In the genomic region with DNA sequence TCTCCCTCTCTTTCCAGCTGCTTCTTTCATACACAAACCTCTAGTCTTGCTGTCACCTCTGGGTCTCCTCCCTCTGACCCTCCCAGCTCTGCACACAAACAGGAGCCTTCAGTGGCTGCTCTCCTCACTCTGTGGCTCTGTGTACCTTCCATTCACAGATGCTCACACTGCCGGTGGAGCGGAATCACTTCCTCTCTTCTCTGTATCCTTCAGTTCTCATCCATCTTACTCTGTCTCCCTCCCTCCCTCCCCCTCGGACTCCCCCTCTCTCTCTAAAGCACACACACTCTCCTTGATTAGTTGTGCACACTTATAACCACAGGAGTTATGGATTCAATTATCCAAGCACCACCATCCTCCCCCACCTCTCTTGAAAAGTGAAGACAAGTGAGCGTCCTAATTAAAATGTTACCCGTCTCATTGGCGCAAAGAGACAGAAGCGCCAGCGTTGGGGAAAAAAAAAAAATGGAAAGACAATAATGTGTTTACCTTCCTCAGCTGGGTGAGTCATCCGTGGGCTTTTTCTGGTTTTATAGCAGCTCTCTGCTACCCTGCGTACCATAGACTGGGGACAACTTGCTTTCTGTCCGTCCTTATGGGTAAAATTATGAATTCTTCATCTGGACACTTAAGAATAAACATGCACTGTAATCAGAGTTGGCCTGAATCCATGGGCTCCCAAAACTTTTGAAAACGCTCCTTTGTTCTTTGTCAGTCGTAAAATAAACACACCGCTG, we compare ENCODE assay signal across 26 cellular contexts.
A peak's percentile ranks its signal among the peaks of the same experiment; 100 is the strongest.
DNase-seq lines count a peak whose midpoint lies in the region; ATAC-seq, FAIRE-seq and TF ChIP-seq lines count a peak whose summit lies in the region.
"Had no signal": no experiment of that assay in that cellular context is flagged by ENCODE, and none has a peak within 500 bp of the region (broad histone marks: within the 10 kb centered on the region; RNA-seq: fewer than 3 reads in every experiment).

No MANE protein-coding gene starts in this region.

- H3K9me3 ChIP-seq in ES-I3 (ENCODE audit: control insufficient read depth, insufficient read depth, low read length) (no peaks in the 10 kb centered on the region), astrocyte (ENCODE audit: insufficient read depth, low read depth, low read length) (no peaks in the 10 kb centered on the region), prostate gland (no peaks in the 10 kb centered on the region)
- H3K9me3 ChIP-seq in CD4-positive, alpha-beta T cell (ENCODE audit: control insufficient read depth, low read length): no peaks in the 10 kb centered on the region
- H3K9me3 ChIP-seq: A549, lower lobe of right lung, sigmoid colon, testis, vagina had no signal

- H3K27me3 ChIP-seq in astrocyte (ENCODE audit: insufficient read depth, low read length) (no peaks in the 10 kb centered on the region), prostate gland (replicated peaks; ENCODE audit: insufficient read depth) (no peaks in the 10 kb centered on the region)
- no peaks in the 10 kb centered on the region for H3K27me3 ChIP-seq in CD4-positive, alpha-beta T cell (ENCODE audit: control insufficient read depth, insufficient read depth, low read length)
- H3K27me3 ChIP-seq: sigmoid colon, testis, vagina had no signal

- no peak for FAIRE-seq in astrocyte (lab: Jason Lieb, UNC)
- FAIRE-seq: A549 had no signal

- H3K9me3 Mint-ChIP-seq in astrocyte (ENCODE audit: unreplicated experiment): peaks cover 15% of the 10 kb centered on the region
- H3K9me3 Mint-ChIP-seq in CD4-positive, alpha-beta T cell: peaks cover 2% of the 10 kb centered on the region
- H3K9me3 Mint-ChIP-seq: activated T-cell treated with anti-CD3 and anti-CD28 coated beads, Interleukin-2, amount 50 U/mL, for 24 hours; CD8-positive, alpha-beta T cell had no signal

- TF ChIP-seq CTCF in astrocyte (IDR thresholded peaks at IDR 0.05; ENCODE audit: insufficient read depth, low read depth, low read length): no peak
- TF ChIP-seq CTCF in prostate gland (IDR thresholded peaks at IDR 0.05): no peak
- no peak for TF ChIP-seq CTCF in CD4-positive, alpha-beta T cell (IDR thresholded peaks at IDR 0.05)

- peak overlapping the region; percentile 15 for H3K4me2 ChIP-seq in astrocyte (ENCODE audit: low read length)
- H3K4me2 ChIP-seq: A549 had no signal

- no peaks in the 10 kb centered on the region for H3K79me2 ChIP-seq in astrocyte (ENCODE audit: insufficient read depth, low read length)

- H4K20me1 ChIP-seq in astrocyte (ENCODE audit: insufficient read depth, low read length): no peaks in the 10 kb centered on the region

- CTCF ChIA-PET in CD4-positive, alpha-beta T cell (lab: Charles Lee): no interaction called here

- H3K4me1 Mint-ChIP-seq in astrocyte (ENCODE audit: low read depth, unreplicated experiment): no peaks in the 10 kb centered on the region
- no peaks in the 10 kb centered on the region for H3K4me1 Mint-ChIP-seq in CD4-positive, alpha-beta T cell (ENCODE audit: low read depth)
- H3K4me1 Mint-ChIP-seq: activated CD4-positive, alpha-beta T cell treated with anti-CD3 and anti-CD28 coated beads for 36 hours had no signal

- no peaks in the 10 kb centered on the region for H3K27me3 Mint-ChIP-seq in astrocyte (ENCODE audit: low read depth, unreplicated experiment)
- H3K27me3 Mint-ChIP-seq in CD4-positive, alpha-beta T cell: no peaks in the 10 kb centered on the region
- H3K27me3 Mint-ChIP-seq: activated CD4-positive, alpha-beta T cell treated with anti-CD3 and anti-CD28 coated beads for 36 hours; activated T-cell treated with anti-CD3 and anti-CD28 coated beads, Interleukin-2, amount 50 U/mL, for 24 hours had no signal

- H3K27ac ChIP-seq in astrocyte (ENCODE audit: low read depth, low read length) (no peak overlapping the region), prostate gland (peak overlapping the region; percentile 24 to 25)
- no peak overlapping the region for H3K27ac ChIP-seq in CD4-positive, alpha-beta T cell (ENCODE audit: low read depth, low read length)
- H3K27ac ChIP-seq: A549, epithelial cell of prostate, lower lobe of right lung, vagina had no signal

- no peaks in the 10 kb centered on the region for H3K36me3 ChIP-seq in ES-I3 (ENCODE audit: insufficient read depth, low read length)
- no peaks in the 10 kb centered on the region for H3K36me3 ChIP-seq in astrocyte (ENCODE audit: insufficient read depth, low read length)
- no peaks in the 10 kb centered on the region for H3K36me3 ChIP-seq in prostate gland
- H3K36me3 ChIP-seq: lower lobe of right lung, sigmoid colon, vagina had no signal

- ATAC-seq in CD4-positive, alpha-beta T cell (ENCODE audit: poor library complexity): no peak
- ATAC-seq: A549; activated CD4-positive, alpha-beta T cell treated with anti-CD3 and anti-CD28 coated beads for 36 hours; CD8-positive, alpha-beta T cell; lower lobe of right lung; SK-N-SH treated with all-trans-retinoic acid at 6 μM for 48 hours had no signal

- no peaks in the 10 kb centered on the region for H3K36me3 Mint-ChIP-seq in astrocyte (ENCODE audit: low read depth, unreplicated experiment)
- H3K36me3 Mint-ChIP-seq in CD4-positive, alpha-beta T cell (ENCODE audit: low read depth): no peaks in the 10 kb centered on the region
- H3K36me3 Mint-ChIP-seq: CD8-positive, alpha-beta T cell had no signal

- H3K9ac ChIP-seq in ES-I3 (ENCODE audit: low read depth, low read length) (peak overlapping the region; percentile 11; the same call in 1 of the 2 replicates), astrocyte (ENCODE audit: low read length) (no peak overlapping the region)

- DNase-seq in astrocyte (ENCODE audit: low read depth) (no peak), left kidney (ENCODE audit: low read depth, low spot score) (peak; percentile 60), prostate gland (ENCODE audit: low spot score) (no peak), NAMALWA (ENCODE audit: low spot score) (no peak), DMS114 treated with DMSO at 0.1 percent for 48 hours (lab: John Stamatoyannopoulos, UW; ENCODE audit: unreplicated experiment) (no peak), cerebellum (ENCODE audit: low spot score) (no peak)
- no peak for DNase-seq in CD4-positive, alpha-beta T cell
- DNase-seq: activated CD4-positive, alpha-beta T cell treated with anti-CD3 and anti-CD28 coated beads for 36 hours; activated gamma-delta T cell; activated T-cell treated with anti-CD3 and anti-CD28 coated beads, Interleukin-2, amount 50 U/mL, for 24 hours; CD8-positive, alpha-beta T cell; DMS 273 treated with DMSO at 0.1 percent for 48 hours; H7; lower lobe of right lung; NCI-H1694 treated with DMSO at 0.1 percent for 48 hours; NCI-H2171 treated with DMSO at 0.1 percent for 48 hours; NCI-H526 treated with DMSO at 0.1 percent for 48 hours; RPMI8226; sigmoid colon; stimulated activated naive CD4-positive, alpha-beta T cell treated with Interleukin-2 at 50 U/mL for 16 hours; testis had no signal

- H3K4me3 Mint-ChIP-seq in astrocyte (ENCODE audit: unreplicated experiment): no peak overlapping the region
- no peak overlapping the region for H3K4me3 Mint-ChIP-seq in CD4-positive, alpha-beta T cell
- H3K4me3 Mint-ChIP-seq: activated CD4-positive, alpha-beta T cell treated with anti-CD3 and anti-CD28 coated beads for 36 hours; activated T-cell treated with anti-CD3 and anti-CD28 coated beads, Interleukin-2, amount 50 U/mL, for 24 hours; CD8-positive, alpha-beta T cell had no signal

- 23% methylated on average over 14 of the region's 14 CpGs for WGBS in prostate gland

- H3K4me3 ChIP-seq in astrocyte (ENCODE audit: insufficient read depth, low read depth, low read length) (no peak overlapping the region), prostate gland (no peak overlapping the region)
- H3K4me3 ChIP-seq: A549, lower lobe of right lung, sigmoid colon, testis, vagina had no signal

- H2AFZ ChIP-seq in astrocyte (ENCODE audit: low read depth, low read length): no peak overlapping the region

- POLR2A ChIA-PET in CD4-positive, alpha-beta T cell (lab: Charles Lee): no interaction called here

- intact Hi-C loops in prostate gland (cut with DNase I): no loop called here
- intact Hi-C loops in CD4-positive, alpha-beta T cell (cut with DNase I, micrococcal nuclease): no loop called here

- H3K4me1 ChIP-seq in ES-I3 (ENCODE audit: insufficient read depth, low read length): peaks cover 16% of the 10 kb centered on the region
- H3K4me1 ChIP-seq in astrocyte (ENCODE audit: insufficient read depth, low read length): no peaks in the 10 kb centered on the region
- no peaks in the 10 kb centered on the region for H3K4me1 ChIP-seq in prostate gland (replicated peaks)
- H3K4me1 ChIP-seq: A549, lower lobe of right lung, vagina had no signal

- H3K27ac Mint-ChIP-seq in astrocyte (ENCODE audit: unreplicated experiment): no peak overlapping the region
- no peak overlapping the region for H3K27ac Mint-ChIP-seq in CD4-positive, alpha-beta T cell
- H3K27ac Mint-ChIP-seq: activated CD4-positive, alpha-beta T cell treated with anti-CD3 and anti-CD28 coated beads for 36 hours; activated T-cell treated with anti-CD3 and anti-CD28 coated beads, Interleukin-2, amount 50 U/mL, for 24 hours; CD8-positive, alpha-beta T cell had no signal

- no peak for TF ChIP-seq POLR2A in prostate gland (IDR thresholded peaks at IDR 0.05)

Comparison
In these comparisons a context has a peak if more than half of its experiments do, and no peak if none do; other contexts are left out.
1. H3K27ac ChIP-seq: peak in prostate gland (2 of 2); none in astrocyte (single experiment) and CD4-positive, alpha-beta T cell (single experiment).